In the genomic region with DNA sequence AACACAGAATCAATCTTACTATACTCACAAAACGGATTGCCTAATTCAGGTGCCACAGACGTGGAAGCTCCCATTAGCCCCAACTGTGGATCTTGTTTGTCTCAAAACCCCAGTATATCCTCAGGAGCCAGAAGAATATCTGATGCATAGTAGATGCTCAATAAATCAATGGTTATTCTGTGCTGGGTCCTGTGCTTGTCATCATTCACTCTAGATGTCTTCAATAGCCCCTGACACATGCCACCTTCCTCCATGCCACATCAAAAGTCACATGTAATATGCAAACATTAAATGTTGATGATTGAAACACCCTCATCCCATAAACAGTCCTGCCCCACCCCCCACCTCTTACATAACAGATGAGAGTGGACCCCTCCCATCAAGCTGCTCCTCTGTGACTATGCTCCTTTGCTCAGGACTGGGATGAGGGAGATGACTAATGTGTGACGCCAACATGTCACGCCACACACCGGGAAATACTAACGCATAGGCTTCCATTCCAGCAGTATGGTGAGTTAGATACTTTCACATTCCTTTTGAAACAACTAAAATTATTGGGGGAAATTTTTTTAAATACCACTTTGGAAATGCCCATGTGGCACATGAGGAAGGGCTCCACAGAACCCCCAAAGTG, we compare ENCODE assay signal across 17 cellular contexts.
"Had no signal": no experiment of that assay in that cellular context is flagged by ENCODE, and none has a peak within 500 bp of the region (broad histone marks: within the 10 kb centered on the region; RNA-seq: fewer than 3 reads in every experiment).

No MANE protein-coding gene starts in this region.

- H3K4me3 ChIP-seq: heart right ventricle, mucosa of descending colon, neural progenitor cell, pancreas, right lobe of liver, tibial artery, upper lobe of right lung had no signal

- H3K27ac ChIP-seq: heart right ventricle, neural progenitor cell, pancreas, right lobe of liver, tibial artery, upper lobe of right lung had no signal

- H3K4me3 Mint-ChIP-seq: naive thymus-derived CD8-positive, alpha-beta T cell; neural progenitor cell; stimulated activated effector memory CD8-positive, alpha-beta T cell treated with anti-CD3 and anti-CD28 coated beads, Interleukin-12 subunit alpha, Interleukin-12 subunit beta, amount 100 ng/mL, for 72 hours; stimulated activated naive CD8-positive, alpha-beta T cell treated with anti-CD3 and anti-CD28 coated beads, Interleukin-15, Interleukin-2, amounts not matched to agents 100 ng/mL and 50 ng/mL, for 24 hours had no signal

- H3K36me3 Mint-ChIP-seq: neural progenitor cell; stimulated activated effector memory CD8-positive, alpha-beta T cell treated with anti-CD3 and anti-CD28 coated beads, Interleukin-12 subunit alpha, Interleukin-12 subunit beta, amount 100 ng/mL, for 72 hours had no signal

- H3K4me1 ChIP-seq: heart right ventricle, neural progenitor cell, pancreas, right lobe of liver, tibial artery, upper lobe of right lung had no signal

- DNase-seq: erythroblast; heart right ventricle; islet precursor cell; mammary epithelial cell; mucosa of descending colon; naive thymus-derived CD8-positive, alpha-beta T cell; nucleus accumbens; pancreas; right lobe of liver; stimulated activated CD4-positive, alpha-beta T cell treated with anti-CD3 and anti-CD28 coated beads, Interleukin-4, amount 100 ng/mL, for 1 hour; stimulated activated CD8-positive, alpha-beta memory T cell treated with anti-CD3 and anti-CD28 coated beads, Interleukin-4, amount 100 ng/mL, for 48 hours; tibial artery; upper lobe of right lung had no signal

- H3K4me1 Mint-ChIP-seq: stimulated activated effector memory CD8-positive, alpha-beta T cell treated with anti-CD3 and anti-CD28 coated beads, Interleukin-12 subunit alpha, Interleukin-12 subunit beta, amount 100 ng/mL, for 72 hours had no signal

- H3K27ac Mint-ChIP-seq: naive thymus-derived CD8-positive, alpha-beta T cell; neural progenitor cell; progenitor cell of endocrine pancreas; stimulated activated effector memory CD8-positive, alpha-beta T cell treated with anti-CD3 and anti-CD28 coated beads, Interleukin-12 subunit alpha, Interleukin-12 subunit beta, amount 100 ng/mL, for 72 hours; stimulated activated naive CD8-positive, alpha-beta T cell treated with anti-CD3 and anti-CD28 coated beads, Interleukin-15, Interleukin-2, amounts not matched to agents 100 ng/mL and 50 ng/mL, for 24 hours had no signal

- H3K27me3 ChIP-seq: pancreas, right lobe of liver had no signal

- H3K36me3 ChIP-seq: heart right ventricle, neural progenitor cell, pancreas, right lobe of liver, tibial artery, upper lobe of right lung had no signal

- H3K9me3 Mint-ChIP-seq: stimulated activated effector memory CD8-positive, alpha-beta T cell treated with anti-CD3 and anti-CD28 coated beads, Interleukin-12 subunit alpha, Interleukin-12 subunit beta, amount 100 ng/mL, for 72 hours had no signal

- H3K9me3 ChIP-seq: pancreas, upper lobe of right lung had no signal
